8 cellular contexts compared by ENCODE assay signal in genomic region chr16:12539185-12539929, GRCh38.
DNase-seq lines count a peak whose midpoint lies in the region; ATAC-seq and TF ChIP-seq lines count a peak whose summit lies in the region.

No MANE protein-coding gene starts in this region.

- H3K36me3 ChIP-seq in mesodermal cell (ENCODE audit: control insufficient read depth, insufficient read depth, low read length), result no peaks in the 10 kb centered on the region

- peak overlapping the region; percentile 72 for H3K27ac Mint-ChIP-seq in activated CD4-positive, alpha-beta T cell treated with anti-CD3 and anti-CD28 coated beads, Interleukin-2, amount 10 ng/mL, durations not matched to agents 7 days and 5 days

- no peaks in the 10 kb centered on the region for H3K27me3 Mint-ChIP-seq in activated CD4-positive, alpha-beta T cell treated with anti-CD3 and anti-CD28 coated beads, Interleukin-2, amount 10 ng/mL, durations not matched to agents 7 days and 5 days

- WGBS in mesodermal cell (ENCODE audit: insufficient coverage in 2 of 2), 2 experiments, result 80 to 92% methylated on average over 8 of the region's 8 CpGs

- TF ChIP-seq CTCF in GM13977 (IDR thresholded peaks at IDR 0.05; ENCODE audit: extremely low read depth, insufficient read depth, missing control alignments), result no peak

- ATAC-seq in HG02763 (IDR thresholded peaks at IDR 0.05; ENCODE audit: unreplicated experiment), result peak; percentile 38
- no peak for ATAC-seq in GM19455 (IDR thresholded peaks at IDR 0.05; ENCODE audit: unreplicated experiment)

- in situ Hi-C loops in GM13977 (cut with MboI; ENCODE audit: low pct_unique_long_range_greater_than_20kb, low sequenced_read_pairs, unreplicated experiment), result no loop called here

- no peaks in the 10 kb centered on the region for H3K9me3 ChIP-seq in mesodermal cell (ENCODE audit: control insufficient read depth, low read length)

- H3K4me1 Mint-ChIP-seq in activated CD4-positive, alpha-beta T cell treated with anti-CD3 and anti-CD28 coated beads, Interleukin-2, amount 10 ng/mL, durations not matched to agents 7 days and 5 days, result peaks cover 89% of the 10 kb centered on the region

- CTCF ChIA-PET in activated CD4-positive, alpha-beta T cell treated with anti-CD3 and anti-CD28 coated beads, Interleukin-2, amount 10 ng/mL, durations not matched to agents 7 days and 5 days (lab: Charles Lee), result interaction anchor here (2.2 kb wide), 1 partner anchor 9 kb away, joined by 7 read pairs; no protein-coding TSS in a partner anchor

- no peak overlapping the region for H3K4me3 ChIP-seq in mesodermal cell (ENCODE audit: extremely low read depth, insufficient read depth, low read length, poor library complexity, severe bottlenecking)

- H3K27ac ChIP-seq in mesodermal cell (ENCODE audit: low read depth, low read length, severe bottlenecking), result peak overlapping the region; percentile 41

- H3K9me3 Mint-ChIP-seq in activated CD4-positive, alpha-beta T cell treated with anti-CD3 and anti-CD28 coated beads, Interleukin-2, amount 10 ng/mL, durations not matched to agents 7 days and 5 days, result no peaks in the 10 kb centered on the region

- peak; percentile 46 for DNase-seq in GM13977 (ENCODE audit: low spot score)
- peak; percentile 36 for DNase-seq in activated CD4-positive, alpha-beta T cell treated with anti-CD3 and anti-CD28 coated beads, Interleukin-2, amount 10 ng/mL, durations not matched to agents 7 days and 5 days
- no peak for DNase-seq in SW480 (ENCODE audit: low spot score)
- DNase-seq in activated CD4-positive, CD25-positive, alpha-beta regulatory T cell treated with anti-CD3 and anti-CD28 coated beads, Interleukin-2, amount 50 U/mL, for 72 hours, result no peak
- DNase-seq in NCI-H510A (lab: John Stamatoyannopoulos, UW), result no peak

- H3K36me3 Mint-ChIP-seq in activated CD4-positive, alpha-beta T cell treated with anti-CD3 and anti-CD28 coated beads, Interleukin-2, amount 10 ng/mL, durations not matched to agents 7 days and 5 days (ENCODE audit: low read depth), result peaks cover 10% of the 10 kb centered on the region

- POLR2A ChIA-PET in activated CD4-positive, alpha-beta T cell treated with anti-CD3 and anti-CD28 coated beads, Interleukin-2, amount 10 ng/mL, durations not matched to agents 7 days and 5 days (lab: Charles Lee), result no interaction called here

- peaks cover 28% of the 10 kb centered on the region for H3K4me1 ChIP-seq in mesodermal cell (ENCODE audit: control insufficient read depth, insufficient read depth, low read length, poor library complexity, severe bottlenecking)

- H3K4me3 Mint-ChIP-seq in activated CD4-positive, alpha-beta T cell treated with anti-CD3 and anti-CD28 coated beads, Interleukin-2, amount 10 ng/mL, durations not matched to agents 7 days and 5 days, result peak overlapping the region; percentile 57

Comparison
In these comparisons a context has a peak if more than half of its experiments do, and no peak if none do; other contexts are left out.
1. DNase-seq: peak in GM13977 (single experiment) and activated CD4-positive, alpha-beta T cell treated with anti-CD3 and anti-CD28 coated beads, Interleukin-2, amount 10 ng/mL, durations not matched to agents 7 days and 5 days (single experiment); none in SW480 (single experiment), activated CD4-positive, CD25-positive, alpha-beta regulatory T cell treated with anti-CD3 and anti-CD28 coated beads, Interleukin-2, amount 50 U/mL, for 72 hours (single experiment) and NCI-H510A (single experiment).